8 cellular contexts compared by ENCODE assay signal in genomic region chr6:29722773-29723665, GRCh38. TPM values are rescaled to one million over a fixed set of nuclear protein-coding genes. Genes with fewer than 3 reads are reported as not detected.
DNase-seq lines count a peak whose midpoint lies in the region; ATAC-seq lines count a peak whose summit lies in the region.

HLA-F (plus strand) TSS chr6:29723434; CDS start chr6:29723464, 30 bp downstream.

- H3K4me3 ChIP-seq in mononuclear cell (ENCODE audit: low read length) = peak within 1 kb of the TSS; percentile 100

- peak; percentile 90 for ATAC-seq in HG03025 (IDR thresholded peaks at IDR 0.05; ENCODE audit: low FRiP score, unreplicated experiment)

- H3K9me3 ChIP-seq in mononuclear cell (ENCODE audit: low read depth, low read length) = no peaks in the 10 kb centered on the region

- DNase-seq in SIG-M5 treated with dmso at 0.1 percent for 504 hours (lab: John Stamatoyannopoulos, UW; ENCODE audit: unreplicated experiment) = peak; percentile 48
- DNase-seq in SIG-M5 (lab: John Stamatoyannopoulos, UW) = no peak
- peak; percentile 76 for DNase-seq in NCI-H82 (lab: John Stamatoyannopoulos, UW)
- peak; percentile 73 for DNase-seq in activated T-cell treated with anti-CD3 and anti-CD28 coated beads for 24 hours (ENCODE audit: low read depth)
- DNase-seq in epidermal melanocyte (ENCODE audit: insufficient read length, low spot score) = peak; percentile 78
- peak; percentile 61 to 63 for DNase-seq in stimulated activated CD8-positive, alpha-beta memory T cell treated with anti-CD3 and anti-CD28 coated beads, Interleukin-15, amount 100 ng/mL, for 48 hours (ENCODE audit: low read depth in 2 of 2)

- H3K27me3 ChIP-seq in mononuclear cell (ENCODE audit: insufficient read depth, low read length) = no peaks in the 10 kb centered on the region

- H3K4me1 ChIP-seq in mononuclear cell (ENCODE audit: insufficient read depth, low read length) = peaks cover 47% of the 10 kb centered on the region

RNA-seq across cellular contexts. Expression of gene HLA-F, which starts in this region (rescaled TPM):
- 633 TPM for total RNA-seq in mononuclear cell
